14 cellular contexts compared by ENCODE assay signal in the genomic region with DNA sequence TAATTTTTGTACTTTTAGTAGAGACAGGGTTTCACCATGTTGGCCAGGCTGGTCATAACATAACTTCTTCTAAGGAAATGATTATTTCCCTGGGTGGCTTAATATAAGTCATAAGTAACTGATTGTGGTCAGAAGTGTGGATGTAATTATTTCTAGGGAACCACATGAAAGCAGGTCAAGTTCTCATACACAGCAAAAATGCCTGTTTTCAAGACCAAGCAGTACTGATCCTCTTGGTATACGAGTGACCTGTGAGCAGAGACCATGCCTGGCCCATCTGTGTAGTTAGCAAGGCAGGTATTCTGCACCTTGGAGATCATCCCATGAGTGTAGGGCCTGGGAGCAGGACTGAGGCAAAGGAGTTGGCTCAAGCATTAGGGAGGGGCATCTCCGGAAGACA. TPM values are rescaled to one million over a fixed set of nuclear protein-coding genes. Genes with fewer than 3 reads are reported as not detected.
DNase-seq lines count a peak whose midpoint lies in the region; ATAC-seq lines count a peak whose summit lies in the region.
"Had no signal": no experiment of that assay in that cellular context is flagged by ENCODE, and none has a peak within 500 bp of the region (broad histone marks: within the 10 kb centered on the region; RNA-seq: fewer than 3 reads in every experiment).

No MANE protein-coding gene starts in this region.

- H3K27me3 Mint-ChIP-seq in activated CD4-positive, alpha-beta T cell treated with anti-CD3 and anti-CD28 coated beads for 36 hours, result peaks cover 21% of the 10 kb centered on the region
- H3K27me3 Mint-ChIP-seq in stimulated activated naive B cell treated with anti-CD40 and anti-IgM and Interleukin-4, amounts not matched to agents 10 μg/mL and 1 μg/mL and 100 μg/mL, for 72 hours, result peaks cover 20 to 24% of the 10 kb centered on the region in 2 donors

- peaks cover 4% of the 10 kb centered on the region for H3K4me1 Mint-ChIP-seq in activated CD4-positive, alpha-beta T cell treated with anti-CD3 and anti-CD28 coated beads for 36 hours
- H3K4me1 Mint-ChIP-seq in stimulated activated naive B cell treated with anti-CD40 and anti-IgM and Interleukin-4, amounts not matched to agents 10 μg/mL and 1 μg/mL and 100 μg/mL, for 72 hours, result peaks cover 4 to 9% of the 10 kb centered on the region in 2 donors
- H3K4me1 Mint-ChIP-seq: GM23338, nephron had no signal

- CTCF ChIA-PET in activated CD4-positive, alpha-beta T cell treated with anti-CD3 and anti-CD28 coated beads for 36 hours (lab: Charles Lee), result interaction anchor here (0.7 to 1.2 kb wide), 2 partner anchors 75 to 109 kb away, joined by 3 read pairs; no protein-coding TSS in a partner anchor

- H3K36me3 Mint-ChIP-seq in activated CD4-positive, alpha-beta T cell treated with anti-CD3 and anti-CD28 coated beads for 36 hours (ENCODE audit: low read depth), result no peaks in the 10 kb centered on the region
- H3K36me3 Mint-ChIP-seq in stimulated activated naive B cell treated with anti-CD40 and anti-IgM and Interleukin-4, amounts not matched to agents 10 μg/mL and 1 μg/mL and 100 μg/mL, for 72 hours, result no peaks in the 10 kb centered on the region

- POLR2A ChIA-PET in activated CD4-positive, alpha-beta T cell treated with anti-CD3 and anti-CD28 coated beads for 36 hours (lab: Charles Lee), result no interaction called here

- no peak overlapping the region for H3K4me3 Mint-ChIP-seq in activated CD4-positive, alpha-beta T cell treated with anti-CD3 and anti-CD28 coated beads for 36 hours
- peak overlapping the region; percentile 31 to 42 for H3K4me3 Mint-ChIP-seq in stimulated activated naive B cell treated with anti-CD40 and anti-IgM and Interleukin-4, amounts not matched to agents 10 μg/mL and 1 μg/mL and 100 μg/mL, for 72 hours
- H3K4me3 Mint-ChIP-seq: GM23338, nephron had no signal

- H3K27ac Mint-ChIP-seq in activated CD4-positive, alpha-beta T cell treated with anti-CD3 and anti-CD28 coated beads for 36 hours, result no peak overlapping the region
- H3K27ac Mint-ChIP-seq in stimulated activated naive B cell treated with anti-CD40 and anti-IgM and Interleukin-4, amounts not matched to agents 10 μg/mL and 1 μg/mL and 100 μg/mL, for 72 hours, result no peak overlapping the region
- H3K27ac Mint-ChIP-seq: GM23338, nephron had no signal

- intact Hi-C loops in activated CD4-positive, alpha-beta T cell treated with anti-CD3 and anti-CD28 coated beads for 36 hours (cut with DNase I, micrococcal nuclease), result loop anchor here in 1 of 2 experiments (2.0 kb wide), 1 partner anchor 53 kb away; no protein-coding TSS in a partner anchor

- ATAC-seq in activated CD4-positive, alpha-beta T cell treated with anti-CD3 and anti-CD28 coated beads for 36 hours, result peak; percentile 64
- peak; percentile 87 for ATAC-seq in HG02642 (IDR thresholded peaks at IDR 0.05; ENCODE audit: poor library complexity, unreplicated experiment)
- peak; percentile 84 for ATAC-seq in HG03521 (IDR thresholded peaks at IDR 0.05; ENCODE audit: unreplicated experiment)
- ATAC-seq in stimulated activated naive B cell treated with anti-CD40 and anti-IgM and Interleukin-4, amounts not matched to agents 10 μg/mL and 1 μg/mL and 100 μg/mL, for 72 hours (replicated peaks), result peak; percentile 95 to 98
- ATAC-seq: GM23338 had no signal

- DNase-seq in activated CD4-positive, alpha-beta T cell treated with anti-CD3 and anti-CD28 coated beads for 36 hours, result no peak
- DNase-seq in activated CD4-positive, alpha-beta T cell treated with anti-CD3 and anti-CD28 coated beads for 48 hours, result no peak
- DNase-seq in stimulated activated naive B cell treated with anti-CD40 and anti-IgM and Interleukin-4, amounts not matched to agents 10 μg/mL and 1 μg/mL and 100 μg/mL, for 72 hours, result peak; percentile 8
- no peak for DNase-seq in GDM1 (lab: John Stamatoyannopoulos, UW)
- DNase-seq in dedifferentiated amniotic fluid mesenchymal stem cell (ENCODE audit: extremely low spot score), result no peak
- DNase-seq in HT-29 (ENCODE audit: low spot score), result no peak
- DNase-seq: 8988T; activated CD8-positive, alpha-beta memory T cell treated with anti-CD3 and anti-CD28 coated beads for 24 hours; Karpas-422; NCI-H524 had no signal

- no peaks in the 10 kb centered on the region for H3K9me3 Mint-ChIP-seq in activated CD4-positive, alpha-beta T cell treated with anti-CD3 and anti-CD28 coated beads for 36 hours (ENCODE audit: low read depth)
- H3K9me3 Mint-ChIP-seq in stimulated activated naive B cell treated with anti-CD40 and anti-IgM and Interleukin-4, amounts not matched to agents 10 μg/mL and 1 μg/mL and 100 μg/mL, for 72 hours, result no peaks in the 10 kb centered on the region
- H3K9me3 Mint-ChIP-seq: GM23338, nephron had no signal

RNA-seq across cellular contexts. Expression of gene NUCB2, which starts 32.5 kb away (rescaled TPM):
- total RNA-seq in activated CD4-positive, alpha-beta T cell treated with anti-CD3 and anti-CD28 coated beads for 36 hours, result 10 to 100 TPM; 45.0 to 59.9 TPM
- 6.9 and 9.5 TPM in 2 replicates for total RNA-seq in HT-29 (2014; rRNA removed; shearing (Covaris generic))

RNA-seq across cellular contexts. Expression of gene PIK3C2A, which starts 36.3 kb away (rescaled TPM):
- total RNA-seq in activated CD4-positive, alpha-beta T cell treated with anti-CD3 and anti-CD28 coated beads for 36 hours, result 10 to 100 TPM; 23.3 to 27.3 TPM
- total RNA-seq in HT-29 (2014; rRNA removed; shearing (Covaris generic)), result 25.8 and 32.2 TPM in 2 replicates
